ENCODE assay signal across 18 cellular contexts in genomic region chr2:241451840-241452461, GRCh38. TPM values are rescaled to one million over a fixed set of nuclear protein-coding genes. Genes with fewer than 3 reads are reported as not detected.
DNase-seq lines count a peak whose midpoint lies in the region; ATAC-seq, FAIRE-seq and TF ChIP-seq lines count a peak whose summit lies in the region.
"Had no signal": no experiment of that assay in that cellular context is flagged by ENCODE, and none has a peak within 500 bp of the region (broad histone marks: within the 10 kb centered on the region; RNA-seq: fewer than 3 reads in every experiment).

No MANE protein-coding gene starts in this region.

- no peak for TF ChIP-seq CTCF in bronchial epithelial cell (IDR thresholded peaks at IDR 0.05; ENCODE audit: insufficient read depth, low read length, severe bottlenecking)
- no peak for TF ChIP-seq CTCF in progenitor cell of endocrine pancreas (IDR thresholded peaks at IDR 0.05; ENCODE audit: unreplicated experiment)

- peak overlapping the region; percentile 24 for H3K27ac Mint-ChIP-seq in progenitor cell of endocrine pancreas
- H3K27ac Mint-ChIP-seq: CD4-positive, alpha-beta T cell; GM23338; IgD-negative memory B cell had no signal

- no peak for ATAC-seq in HG02852 (IDR thresholded peaks at IDR 0.05; ENCODE audit: unreplicated experiment)
- ATAC-seq: GM12878, GM23338 had no signal

- no peak overlapping the region for H3K4me3 Mint-ChIP-seq in progenitor cell of endocrine pancreas (ENCODE audit: low read depth)
- H3K4me3 Mint-ChIP-seq: CD4-positive, alpha-beta T cell; GM23338; IgD-negative memory B cell had no signal

- H3K27me3 Mint-ChIP-seq in progenitor cell of endocrine pancreas, result no peaks in the 10 kb centered on the region
- H3K27me3 Mint-ChIP-seq: IgD-negative memory B cell had no signal

- FAIRE-seq in bronchial epithelial cell (lab: Jason Lieb, UNC) (peak; percentile 32), RCC 7860 (lab: Jason Lieb, UNC) (no peak)
- FAIRE-seq: GM12878, GM18507 had no signal

- H3K36me3 Mint-ChIP-seq in progenitor cell of endocrine pancreas (ENCODE audit: insufficient read depth), result peaks cover 3% of the 10 kb centered on the region

- peaks cover 2% of the 10 kb centered on the region for H3K36me3 ChIP-seq in bronchial epithelial cell (ENCODE audit: control insufficient read depth, insufficient read depth, low read length)

- no peaks in the 10 kb centered on the region for H3K4me1 Mint-ChIP-seq in progenitor cell of endocrine pancreas (ENCODE audit: low read depth)
- H3K4me1 Mint-ChIP-seq: IgD-negative memory B cell had no signal

- no peaks in the 10 kb centered on the region for H3K9me3 Mint-ChIP-seq in progenitor cell of endocrine pancreas (ENCODE audit: low read depth)
- H3K9me3 Mint-ChIP-seq: CD4-positive, alpha-beta T cell; GM23338; IgD-negative memory B cell had no signal

- no peak overlapping the region for H3K4me3 ChIP-seq in bronchial epithelial cell (ENCODE audit: low read depth, low read length)
- H3K4me3 ChIP-seq: GM12878, GM23338 had no signal

- DNase-seq in NCI-H82 (lab: John Stamatoyannopoulos, UW), result peak; percentile 35
- DNase-seq in NCI-H82 treated with DMSO at 0.1 percent for 48 hours (lab: John Stamatoyannopoulos, UW; ENCODE audit: unreplicated experiment), result no peak
- no peak for DNase-seq in bronchial epithelial cell (ENCODE audit: low read depth)
- DNase-seq in progenitor cell of endocrine pancreas (ENCODE audit: low spot score, unreplicated experiment), result no peak
- DNase-seq in RCC 7860 (ENCODE audit: low spot score), result no peak
- no peak for DNase-seq in activated CD4-positive, CD25-positive, alpha-beta regulatory T cell (lab: John Stamatoyannopoulos, UW)
- DNase-seq: 8988T; AML-193; C1 segment of cervical spinal cord; Calu3; CD4-positive, alpha-beta T cell; DMS 273 treated with DMSO at 0.1 percent for 48 hours; H7 had no signal

- H3K27me3 ChIP-seq in bronchial epithelial cell (ENCODE audit: control insufficient read depth, insufficient read depth, low read length), result no peaks in the 10 kb centered on the region

RNA-seq across cellular contexts. Expression of gene STK25, which starts 56.4 kb away (rescaled TPM):
- total RNA-seq in bronchial epithelial cell (196 and 218 TPM in 2 replicates), progenitor cell of endocrine pancreas (217 and 226 TPM in 2 replicates)
